ENCODE assay signal across 16 cellular contexts in genomic region chr3:125006190-125006855, GRCh38. TPM values are rescaled to one million over a fixed set of nuclear protein-coding genes. Genes with fewer than 3 reads are reported as not detected.
DNase-seq lines count a peak whose midpoint lies in the region; ATAC-seq and TF ChIP-seq lines count a peak whose summit lies in the region.
"Had no signal": no experiment of that assay in that cellular context is flagged by ENCODE, and none has a peak within 500 bp of the region (broad histone marks: within the 10 kb centered on the region; RNA-seq: fewer than 3 reads in every experiment).

No MANE protein-coding gene starts in this region.

- H3K4me3 ChIP-seq in GM23248, result no peak overlapping the region
- peak overlapping the region; percentile 12 for H3K4me3 ChIP-seq in SK-N-MC
- no peak overlapping the region for H3K4me3 ChIP-seq in thyroid gland (replicated peaks in 1 of 3)
- H3K4me3 ChIP-seq: HAP-1 had no signal

- no peak for DNase-seq in GM23248
- no peak for DNase-seq in SK-N-MC (ENCODE audit: low read depth, low spot score)
- DNase-seq in islet precursor cell, result peak; percentile 16
- peak; percentile 24 for DNase-seq in retina
- no peak for DNase-seq in thyroid gland
- DNase-seq in ureter (ENCODE audit: low spot score), result no peak
- no peak for DNase-seq in RWPE1 (ENCODE audit: low spot score)
- DNase-seq: CD8-positive, alpha-beta T cell; IMR-90; NCI-H1417; NCI-H1930; NCI-H2171; NCI-H446 treated with DMSO at 0.1 percent for 48 hours; SIG-M5 had no signal

- H3K36me3 ChIP-seq in GM23248 (ENCODE audit: low read depth), result peaks cover 96% of the 10 kb centered on the region
- H3K36me3 ChIP-seq in SK-N-MC (ENCODE audit: insufficient read depth, low read length), result peaks cover 3% of the 10 kb centered on the region; the same call in 1 of the 2 replicates
- peaks cover 64 to 68% of the 10 kb centered on the region in 2 donors for H3K36me3 ChIP-seq in thyroid gland

- H3K79me2 ChIP-seq in GM23248 (ENCODE audit: insufficient read depth), result peaks cover 42% of the 10 kb centered on the region

- H3K4me2 ChIP-seq in GM23248 (ENCODE audit: unreplicated experiment), result no peak overlapping the region

- H3K9me3 ChIP-seq in GM23248 (ENCODE audit: low read depth), result no peaks in the 10 kb centered on the region
- no peaks in the 10 kb centered on the region for H3K9me3 ChIP-seq in SK-N-MC (ENCODE audit: low read depth, low read length)
- no peaks in the 10 kb centered on the region for H3K9me3 ChIP-seq in thyroid gland
- H3K9me3 ChIP-seq: HAP-1 had no signal

- no peak for ATAC-seq in GM19397 (IDR thresholded peaks at IDR 0.05; ENCODE audit: unreplicated experiment)
- ATAC-seq: CD8-positive, alpha-beta T cell had no signal

- no peak overlapping the region for H2AFZ ChIP-seq in GM23248

- peaks cover 14% of the 10 kb centered on the region; the same call in 1 of the 2 replicates for H3K4me1 ChIP-seq in GM23248 (ENCODE audit: insufficient read depth)
- peaks cover 20 to 33% of the 10 kb centered on the region in 2 donors for H3K4me1 ChIP-seq in thyroid gland

- no peaks in the 10 kb centered on the region for H4K20me1 ChIP-seq in GM23248 (ENCODE audit: insufficient read depth)

- H3K9me2 ChIP-seq in GM23248 (ENCODE audit: insufficient read depth), result no peaks in the 10 kb centered on the region

- peak overlapping the region; percentile 5; the same call in 1 of the 2 replicates for H3K27ac ChIP-seq in GM23248
- peak overlapping the region; percentile 42; the same call in 1 of the 2 replicates for H3K27ac ChIP-seq in SK-N-MC
- H3K27ac ChIP-seq in thyroid gland, result peak overlapping the region in 1 of 3 donors; percentile 8
- H3K27ac ChIP-seq in RWPE1, result no peak overlapping the region

- POLR2A ChIA-PET in RWPE1 (lab: Yijun Ruan, JAX; ENCODE audit: low non-redundant PET), result no interaction called here

- H3K27me3 ChIP-seq in GM23248 (replicated peaks; ENCODE audit: insufficient read depth) (no peaks in the 10 kb centered on the region), thyroid gland (no peaks in the 10 kb centered on the region)

- no peak overlapping the region for H3K9ac ChIP-seq in GM23248
- H3K9ac ChIP-seq in SK-N-MC (ENCODE audit: insufficient read length), result no peak overlapping the region

- CTCF ChIA-PET in RWPE1 (lab: Yijun Ruan, JAX), result no interaction called here

- 98 to 99% methylated on average over 8 of the region's 8 CpGs for WGBS in GM23248 (ENCODE audit: low coverage in 1 of 2, low lambda C conversion rate in 2 of 2, missing lambda C conversion rate in 2 of 2), 2 experiments
- WGBS in thyroid gland, 2 donors, result 88 to 93% methylated on average over 8 of the region's 8 CpGs

- TF ChIP-seq CTCF in thyroid gland (IDR thresholded peaks at IDR 0.05) (no peak), RWPE1 (conservative IDR thresholded peaks at IDR 0.05; ENCODE audit: low read depth) (no peak)

- in situ Hi-C loops in GM23248 (cut with MboI), result no loop called here

- peaks cover 85% of the 10 kb centered on the region for H3F3A ChIP-seq in GM23248 (ENCODE audit: insufficient read depth)

- TF ChIP-seq POLR2A in thyroid gland (IDR thresholded peaks at IDR 0.05), result no peak

- intact Hi-C loops in thyroid gland (cut with DNase I), result no loop called here

RNA-seq across cellular contexts. Expression of gene HEG1, which starts 49.5 kb away (rescaled TPM):
- 116 and 137 TPM in 2 replicates for total RNA-seq in GM23248 (2014; rRNA removed; shearing (Covaris generic))
- 32.0 and 32.1 TPM in 2 replicates for polyA plus RNA-seq in GM23248 (2016; fragmentation: Nextera tagmentation; extraction: Ambion mirVana)
- total RNA-seq in thyroid gland (100 to 1,000 TPM in 3 of 4 donors, 10 to 100 TPM in 1; 91.4 to 266 (median 199) TPM), ureter (78.3 TPM)

Comparison
In these comparisons a context has a peak if more than half of its experiments do, and no peak if none do; other contexts are left out.
1. DNase-seq: peak in islet precursor cell (single experiment) and retina (single experiment); none in GM23248 (single experiment), SK-N-MC (single experiment), thyroid gland (0 of 2), ureter (single experiment) and RWPE1 (single experiment).